Comparison of ENCODE assay signal across 20 cellular contexts in the genomic region with DNA sequence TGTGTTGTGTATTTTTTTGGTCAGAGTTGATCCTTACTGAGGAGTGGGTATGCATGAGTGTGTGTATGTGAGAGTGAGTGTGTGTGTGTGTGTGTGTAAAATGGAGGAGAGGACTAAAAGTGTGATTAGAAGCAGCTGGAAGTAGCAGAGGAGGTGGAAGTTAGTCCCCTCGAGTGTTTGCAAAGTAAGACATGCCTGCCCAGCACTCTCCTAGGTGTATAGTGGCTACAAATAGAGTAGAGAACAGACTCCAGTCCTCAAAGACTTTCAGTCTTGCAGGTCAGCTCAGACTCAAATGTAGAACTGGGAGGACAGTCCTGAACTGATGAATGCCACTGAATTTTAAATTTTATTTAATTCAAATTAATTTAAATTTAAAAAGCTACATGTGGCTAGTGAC. TPM values are rescaled to one million over a fixed set of nuclear protein-coding genes. Genes with fewer than 3 reads are reported as not detected.
A peak's percentile ranks its signal among the peaks of the same experiment; 100 is the strongest.
DNase-seq lines count a peak whose midpoint lies in the region; ATAC-seq and TF ChIP-seq lines count a peak whose summit lies in the region.
"Had no signal": no experiment of that assay in that cellular context is flagged by ENCODE, and none has a peak within 500 bp of the region (broad histone marks: within the 10 kb centered on the region; RNA-seq: fewer than 3 reads in every experiment).

No MANE protein-coding gene starts in this region.

- H3K4me2 ChIP-seq in MM.1S (ENCODE audit: low read depth, low read length), result no peak overlapping the region

- peaks cover 51% of the 10 kb centered on the region for H3K36me3 Mint-ChIP-seq in activated naive CD4-positive, alpha-beta T cell treated with anti-CD3 and anti-CD28 coated beads, Interleukin-2, amount 50 U/mL, for 24 hours
- peaks cover 86% of the 10 kb centered on the region for H3K36me3 Mint-ChIP-seq in activated T-helper 2 cell treated with anti-CD3 and anti-CD28 coated beads, Interferon-gamma antibody, Interleukin-2, Interleukin-4, amounts not matched to agents 10 μg/mL and 5 μg/mL and 100 μg/mL, durations not matched to agents 14 hours and 24 hours and 36 hours (ENCODE audit: low read depth)
- H3K36me3 Mint-ChIP-seq in stimulated activated naive B cell treated with anti-CD40 and anti-IgM and Interleukin-4, amounts not matched to agents 10 μg/mL and 1 μg/mL and 100 μg/mL, for 72 hours, result peaks cover 65 to 78% of the 10 kb centered on the region in 2 donors
- H3K36me3 Mint-ChIP-seq: CD14-positive monocyte had no signal

- H3K4me1 ChIP-seq in MM.1S (ENCODE audit: low read length), result peaks cover 32% of the 10 kb centered on the region
- H3K4me1 ChIP-seq: parathyroid adenoma, right atrium auricular region, vagina had no signal

- H3K27ac Mint-ChIP-seq in activated naive CD4-positive, alpha-beta T cell treated with anti-CD3 and anti-CD28 coated beads, Interleukin-2, amount 50 U/mL, for 24 hours, result peak overlapping the region; percentile 31
- peak overlapping the region; percentile 5 for H3K27ac Mint-ChIP-seq in activated T-helper 2 cell treated with anti-CD3 and anti-CD28 coated beads, Interferon-gamma antibody, Interleukin-2, Interleukin-4, amounts not matched to agents 10 μg/mL and 5 μg/mL and 100 μg/mL, durations not matched to agents 14 hours and 24 hours and 36 hours
- H3K27ac Mint-ChIP-seq in stimulated activated naive B cell treated with anti-CD40 and anti-IgM and Interleukin-4, amounts not matched to agents 10 μg/mL and 1 μg/mL and 100 μg/mL, for 72 hours, result peak overlapping the region; percentile 79
- H3K27ac Mint-ChIP-seq: CD14-positive monocyte had no signal

- H2AFZ ChIP-seq in MM.1S (ENCODE audit: low read length), result peak overlapping the region; percentile 22; the same call in 1 of the 2 replicates
- H2AFZ ChIP-seq: parathyroid adenoma had no signal

- H3K4me3 Mint-ChIP-seq in activated naive CD4-positive, alpha-beta T cell treated with anti-CD3 and anti-CD28 coated beads, Interleukin-2, amount 50 U/mL, for 24 hours, result no peak overlapping the region
- no peak overlapping the region for H3K4me3 Mint-ChIP-seq in activated T-helper 2 cell treated with anti-CD3 and anti-CD28 coated beads, Interferon-gamma antibody, Interleukin-2, Interleukin-4, amounts not matched to agents 10 μg/mL and 5 μg/mL and 100 μg/mL, durations not matched to agents 14 hours and 24 hours and 36 hours (ENCODE audit: low read depth)
- H3K4me3 Mint-ChIP-seq in stimulated activated naive B cell treated with anti-CD40 and anti-IgM and Interleukin-4, amounts not matched to agents 10 μg/mL and 1 μg/mL and 100 μg/mL, for 72 hours, result peak overlapping the region in 1 of 2 donors; percentile 19
- H3K4me3 Mint-ChIP-seq: CD14-positive monocyte, neural crest cell had no signal

- no peak overlapping the region for H3K9ac ChIP-seq in MM.1S (ENCODE audit: low read length)
- H3K9ac ChIP-seq: parathyroid adenoma had no signal

- H3K27ac ChIP-seq in MM.1S (ENCODE audit: low read length), result no peak overlapping the region
- H3K27ac ChIP-seq: parathyroid adenoma, right atrium auricular region, thoracic aorta, vagina had no signal

- ATAC-seq in stimulated activated naive B cell treated with anti-CD40 and anti-IgM and Interleukin-4, amounts not matched to agents 10 μg/mL and 1 μg/mL and 100 μg/mL, for 72 hours (replicated peaks), result no peak

- H3K4me3 ChIP-seq in MM.1S (ENCODE audit: low read length), result no peak overlapping the region
- H3K4me3 ChIP-seq: right atrium auricular region, thoracic aorta, vagina had no signal

- peaks cover 2% of the 10 kb centered on the region for H3K9me3 Mint-ChIP-seq in activated naive CD4-positive, alpha-beta T cell treated with anti-CD3 and anti-CD28 coated beads, Interleukin-2, amount 50 U/mL, for 24 hours
- H3K9me3 Mint-ChIP-seq in activated T-helper 2 cell treated with anti-CD3 and anti-CD28 coated beads, Interferon-gamma antibody, Interleukin-2, Interleukin-4, amounts not matched to agents 10 μg/mL and 5 μg/mL and 100 μg/mL, durations not matched to agents 14 hours and 24 hours and 36 hours, result peaks cover 7% of the 10 kb centered on the region
- H3K9me3 Mint-ChIP-seq in stimulated activated naive B cell treated with anti-CD40 and anti-IgM and Interleukin-4, amounts not matched to agents 10 μg/mL and 1 μg/mL and 100 μg/mL, for 72 hours, result peaks cover 10 to 17% of the 10 kb centered on the region in 2 donors

- no peaks in the 10 kb centered on the region for H3K9me3 ChIP-seq in MM.1S (replicated peaks; ENCODE audit: insufficient read depth, low read length)
- H3K9me3 ChIP-seq: right atrium auricular region, thoracic aorta, vagina had no signal

- H3K9me2 ChIP-seq in MM.1S (replicated peaks; ENCODE audit: insufficient read depth, low read length), result no peaks in the 10 kb centered on the region

- no peaks in the 10 kb centered on the region for H3K79me2 ChIP-seq in MM.1S (ENCODE audit: low read length)
- H3K79me2 ChIP-seq: parathyroid adenoma had no signal

- H3F3A ChIP-seq in MM.1S (ENCODE audit: insufficient read depth, low read length), result no peaks in the 10 kb centered on the region

- DNase-seq in activated naive CD4-positive, alpha-beta T cell treated with Interleukin-2 at 50 U/mL for 16 hours, result no peak
- no peak for DNase-seq in MM.1S
- no peak for DNase-seq in activated T-helper 2 cell treated with anti-CD3 and anti-CD28 coated beads, Interferon-gamma antibody, Interleukin-2, Interleukin-4, amounts not matched to agents 10 μg/mL and 5 μg/mL and 100 μg/mL, durations not matched to agents 14 hours and 24 hours and 36 hours (ENCODE audit: low spot score)
- DNase-seq in stimulated activated naive B cell treated with anti-CD40 and anti-IgM and Interleukin-4, amounts not matched to agents 10 μg/mL and 1 μg/mL and 100 μg/mL, for 72 hours, result no peak
- no peak for DNase-seq in dedifferentiated amniotic fluid mesenchymal stem cell (ENCODE audit: extremely low spot score)
- DNase-seq in T1000 (lab: John Stamatoyannopoulos, UW), result no peak
- DNase-seq: cerebellar nuclear complex; GOT3; IMR-90; kidney; NCI-H1105 treated with DMSO at 0.1 percent for 48 hours; NCI-H345; stimulated activated CD4-positive, alpha-beta T cell treated with anti-CD3 and anti-CD28 coated beads, Interleukin-4, amount 100 ng/mL, for 1 hour had no signal

- no peak for TF ChIP-seq CTCF in MM.1S (IDR thresholded peaks at IDR 0.05; ENCODE audit: low read length)

- H3K4me1 Mint-ChIP-seq in activated naive CD4-positive, alpha-beta T cell treated with anti-CD3 and anti-CD28 coated beads, Interleukin-2, amount 50 U/mL, for 24 hours, result peaks cover 77% of the 10 kb centered on the region
- H3K4me1 Mint-ChIP-seq in activated T-helper 2 cell treated with anti-CD3 and anti-CD28 coated beads, Interferon-gamma antibody, Interleukin-2, Interleukin-4, amounts not matched to agents 10 μg/mL and 5 μg/mL and 100 μg/mL, durations not matched to agents 14 hours and 24 hours and 36 hours (ENCODE audit: low read depth), result peaks cover 50% of the 10 kb centered on the region
- peaks cover 44 to 71% of the 10 kb centered on the region in 2 donors for H3K4me1 Mint-ChIP-seq in stimulated activated naive B cell treated with anti-CD40 and anti-IgM and Interleukin-4, amounts not matched to agents 10 μg/mL and 1 μg/mL and 100 μg/mL, for 72 hours
- H3K4me1 Mint-ChIP-seq: neural crest cell had no signal

- H4K20me1 ChIP-seq in MM.1S (ENCODE audit: insufficient read depth, low read length), result no peaks in the 10 kb centered on the region

- H3K36me3 ChIP-seq in MM.1S (replicated peaks; ENCODE audit: insufficient read depth, low read length), result no peaks in the 10 kb centered on the region
- H3K36me3 ChIP-seq: right atrium auricular region, thoracic aorta, vagina had no signal

- no peaks in the 10 kb centered on the region for H3K27me3 Mint-ChIP-seq in activated naive CD4-positive, alpha-beta T cell treated with anti-CD3 and anti-CD28 coated beads, Interleukin-2, amount 50 U/mL, for 24 hours
- H3K27me3 Mint-ChIP-seq in activated T-helper 2 cell treated with anti-CD3 and anti-CD28 coated beads, Interferon-gamma antibody, Interleukin-2, Interleukin-4, amounts not matched to agents 10 μg/mL and 5 μg/mL and 100 μg/mL, durations not matched to agents 14 hours and 24 hours and 36 hours (ENCODE audit: low read depth), result no peaks in the 10 kb centered on the region
- H3K27me3 Mint-ChIP-seq in stimulated activated naive B cell treated with anti-CD40 and anti-IgM and Interleukin-4, amounts not matched to agents 10 μg/mL and 1 μg/mL and 100 μg/mL, for 72 hours, result no peaks in the 10 kb centered on the region

- no peaks in the 10 kb centered on the region for H3K27me3 ChIP-seq in MM.1S (replicated peaks; ENCODE audit: insufficient read depth, low read length)
- H3K27me3 ChIP-seq: right atrium auricular region, vagina had no signal

- intact Hi-C loops in activated T-helper 2 cell treated with anti-CD3 and anti-CD28 coated beads, Interferon-gamma antibody, Interleukin-2, Interleukin-4, amounts not matched to agents 10 μg/mL and 5 μg/mL and 100 μg/mL, durations not matched to agents 14 hours and 24 hours and 36 hours (cut with micrococcal nuclease), result no loop called here

RNA-seq across cellular contexts. Expression of a gene that starts 28.5 kb away (rescaled TPM):
- total RNA-seq in activated T-helper 2 cell treated with anti-CD3 and anti-CD28 coated beads, Interferon-gamma antibody, Interleukin-2, Interleukin-4, amounts not matched to agents 10 μg/mL and 5 μg/mL and 100 μg/mL, durations not matched to agents 14 hours and 24 hours and 36 hours, result 74.6 and 78.8 TPM in 2 replicates
- total RNA-seq: IMR-90, neural crest cell had no signal

RNA-seq across cellular contexts. Expression of a gene that starts 39.0 kb away (rescaled TPM):
- 14.1 and 14.9 TPM in 2 replicates for total RNA-seq in activated T-helper 2 cell treated with anti-CD3 and anti-CD28 coated beads, Interferon-gamma antibody, Interleukin-2, Interleukin-4, amounts not matched to agents 10 μg/mL and 5 μg/mL and 100 μg/mL, durations not matched to agents 14 hours and 24 hours and 36 hours
- total RNA-seq: IMR-90, neural crest cell had no signal

Comparison
In these comparisons a context has a peak if more than half of its experiments do, and no peak if none do; other contexts are left out.
1. H3K27ac Mint-ChIP-seq: peak in every context shown above with its lines; median percentile 79 in stimulated activated naive B cell treated with anti-CD40 and anti-IgM and Interleukin-4, amounts not matched to agents 10 μg/mL and 1 μg/mL and 100 μg/mL, for 72 hours; 31 in activated naive CD4-positive, alpha-beta T cell treated with anti-CD3 and anti-CD28 coated beads, Interleukin-2, amount 50 U/mL, for 24 hours; 5 in activated T-helper 2 cell treated with anti-CD3 and anti-CD28 coated beads, Interferon-gamma antibody, Interleukin-2, Interleukin-4, amounts not matched to agents 10 μg/mL and 5 μg/mL and 100 μg/mL, durations not matched to agents 14 hours and 24 hours and 36 hours.